Comparison of ENCODE assay signal across 19 cellular contexts in genomic region chr1:233665575-233666270, GRCh38. TPM values are rescaled to one million over a fixed set of nuclear protein-coding genes. Genes with fewer than 3 reads are reported as not detected.
"Had no signal": no experiment of that assay in that cellular context is flagged by ENCODE, and none has a peak within 500 bp of the region (broad histone marks: within the 10 kb centered on the region; RNA-seq: fewer than 3 reads in every experiment).

No MANE protein-coding gene starts in this region.

- DNase-seq: activated CD4-positive, alpha-beta T cell treated with anti-CD3 and anti-CD28 coated beads, Interleukin-2, amount 10 ng/mL, durations not matched to agents 24 days and 14 days; activated CD8-positive, alpha-beta T cell treated with anti-CD3 and anti-CD28 coated beads for 36 hours; activated effector memory CD4-positive, alpha-beta T cell treated with Interleukin-2 at 50 U/mL for 16 hours; activated naive CD4-positive, alpha-beta T cell treated with anti-CD3 and anti-CD28 coated beads, Interleukin-2, amount 10 ng/mL, durations not matched to agents 7 days and 5 days; activated naive CD8-positive, alpha-beta T cell treated with anti-CD3 and anti-CD28 coated beads, Interleukin-2, amount 50 U/mL, for 24 hours; activated T-cell treated with anti-CD3 and anti-CD28 coated beads, Interleukin-2, amount 50 U/mL, for 48 hours; anterior cingulate cortex; cerebellar nuclear complex; effector CD8-positive, alpha-beta T cell; midbrain; nephron progenitor cell; nucleus accumbens; stimulated activated CD8-positive, alpha-beta memory T cell treated with anti-CD3 and anti-CD28 coated beads, Interleukin-4, amount 100 ng/mL, for 48 hours; stimulated activated naive CD4-positive, alpha-beta T cell; tibial artery had no signal

- H3K36me3 Mint-ChIP-seq: activated naive CD4-positive, alpha-beta T cell treated with anti-CD3 and anti-CD28 coated beads, Interleukin-2, amount 10 ng/mL, durations not matched to agents 7 days and 5 days had no signal

- H3K4me1 Mint-ChIP-seq: activated CD4-positive, alpha-beta T cell treated with anti-CD3 and anti-CD28 coated beads, Interleukin-2, amount 10 ng/mL, durations not matched to agents 24 days and 14 days; activated naive CD4-positive, alpha-beta T cell treated with anti-CD3 and anti-CD28 coated beads, Interleukin-2, amount 10 ng/mL, durations not matched to agents 7 days and 5 days; activated naive CD8-positive, alpha-beta T cell treated with anti-CD3 and anti-CD28 coated beads, Interleukin-2, amount 50 U/mL, for 24 hours; nephron progenitor cell had no signal

- H3K27me3 ChIP-seq: hepatocyte, tibial artery had no signal

- H3K27me3 Mint-ChIP-seq: activated CD4-positive, alpha-beta T cell treated with anti-CD3 and anti-CD28 coated beads, Interleukin-2, amount 10 ng/mL, durations not matched to agents 24 days and 14 days; activated naive CD4-positive, alpha-beta T cell treated with anti-CD3 and anti-CD28 coated beads, Interleukin-2, amount 10 ng/mL, durations not matched to agents 7 days and 5 days had no signal

- H3K27ac ChIP-seq: hepatocyte had no signal

- H3K4me3 ChIP-seq: hepatocyte, lung, tibial artery had no signal

- H3K27ac Mint-ChIP-seq: activated CD4-positive, alpha-beta T cell treated with anti-CD3 and anti-CD28 coated beads, Interleukin-2, amount 10 ng/mL, durations not matched to agents 24 days and 14 days; activated CD8-positive, alpha-beta T cell treated with anti-CD3 and anti-CD28 coated beads for 36 hours; activated naive CD4-positive, alpha-beta T cell treated with anti-CD3 and anti-CD28 coated beads, Interleukin-2, amount 10 ng/mL, durations not matched to agents 7 days and 5 days; activated naive CD8-positive, alpha-beta T cell treated with anti-CD3 and anti-CD28 coated beads, Interleukin-2, amount 50 U/mL, for 24 hours; nephron progenitor cell; T-helper 2 cell treated with Interferon-gamma antibody and Interleukin-4, amounts not matched to agents 5 μg/mL and 100 μg/mL, for 36 hours had no signal

- H3K36me3 ChIP-seq: tibial artery had no signal

- H3K9me3 Mint-ChIP-seq: activated CD4-positive, alpha-beta T cell treated with anti-CD3 and anti-CD28 coated beads, Interleukin-2, amount 10 ng/mL, durations not matched to agents 24 days and 14 days; activated CD8-positive, alpha-beta T cell treated with anti-CD3 and anti-CD28 coated beads for 36 hours; activated naive CD4-positive, alpha-beta T cell treated with anti-CD3 and anti-CD28 coated beads, Interleukin-2, amount 10 ng/mL, durations not matched to agents 7 days and 5 days; activated naive CD8-positive, alpha-beta T cell treated with anti-CD3 and anti-CD28 coated beads, Interleukin-2, amount 50 U/mL, for 24 hours; T-helper 2 cell treated with Interferon-gamma antibody and Interleukin-4, amounts not matched to agents 5 μg/mL and 100 μg/mL, for 36 hours had no signal

- ATAC-seq: activated CD8-positive, alpha-beta T cell treated with anti-CD3 and anti-CD28 coated beads for 36 hours; activated naive CD8-positive, alpha-beta T cell treated with anti-CD3 and anti-CD28 coated beads, Interleukin-2, amount 50 U/mL, for 24 hours had no signal

- H3K4me3 Mint-ChIP-seq: activated CD4-positive, alpha-beta T cell treated with anti-CD3 and anti-CD28 coated beads, Interleukin-2, amount 10 ng/mL, durations not matched to agents 24 days and 14 days; activated CD8-positive, alpha-beta T cell treated with anti-CD3 and anti-CD28 coated beads for 36 hours; activated naive CD4-positive, alpha-beta T cell treated with anti-CD3 and anti-CD28 coated beads, Interleukin-2, amount 10 ng/mL, durations not matched to agents 7 days and 5 days; activated naive CD8-positive, alpha-beta T cell treated with anti-CD3 and anti-CD28 coated beads, Interleukin-2, amount 50 U/mL, for 24 hours; nephron progenitor cell; T-helper 2 cell treated with Interferon-gamma antibody and Interleukin-4, amounts not matched to agents 5 μg/mL and 100 μg/mL, for 36 hours had no signal

- H3K9me3 ChIP-seq: tibial artery had no signal

RNA-seq across cellular contexts. Expression of gene KCNK1, which starts 51.8 kb away (rescaled TPM):
- total RNA-seq: activated CD8-positive, alpha-beta T cell treated with anti-CD3 and anti-CD28 coated beads for 36 hours; myocyte had no signal
